Comparison of ENCODE assay signal across 20 cellular contexts in genomic region chr3:72086712-72087093, GRCh38.
"Had no signal": no experiment of that assay in that cellular context is flagged by ENCODE, and none has a peak within 500 bp of the region (broad histone marks: within the 10 kb centered on the region; RNA-seq: fewer than 3 reads in every experiment).

No MANE protein-coding gene starts in this region.

- H3K27me3 ChIP-seq: ascending aorta, breast epithelium, gastroesophageal sphincter, right atrium auricular region, transverse colon had no signal

- H3K4me3 ChIP-seq: ascending aorta, breast epithelium, dorsolateral prefrontal cortex, gastroesophageal sphincter, right atrium auricular region, transverse colon had no signal

- ATAC-seq: gastroesophageal sphincter, left colon, T-cell had no signal

- H3K36me3 ChIP-seq: ascending aorta, breast epithelium, gastroesophageal sphincter, right atrium auricular region, transverse colon had no signal

- DNase-seq: activated CD4-positive, alpha-beta T cell treated with anti-CD3 and anti-CD28 coated beads, Interleukin-2, amount 50 U/mL, for 48 hours; activated CD4-positive, CD25-positive, alpha-beta regulatory T cell treated with anti-CD3 and anti-CD28 coated beads, Interleukin-2, amount 50 U/mL, for 72 hours; activated naive CD4-positive, alpha-beta T cell treated with anti-CD3 and anti-CD28 coated beads for 36 hours; dorsolateral prefrontal cortex; left colon; natural killer cell; posterior cingulate gyrus; stimulated activated CD4-positive, alpha-beta T cell treated with anti-CD3 and anti-CD28 coated beads, Interleukin-15, amount 100 ng/mL, for 24 hours; stimulated activated CD4-positive, alpha-beta T cell treated with anti-CD3 and anti-CD28 coated beads, Interleukin-4, amount 100 ng/mL, for 24 hours; stimulated activated CD8-positive, alpha-beta memory T cell treated with anti-CD3 and anti-CD28 coated beads, Interleukin-4, amount 100 ng/mL, for 48 hours; stimulated activated naive CD4-positive, alpha-beta T cell treated with Interleukin-2 at 50 U/mL for 16 hours; substantia nigra; T-cell; T1000; transverse colon had no signal

- H3K36me3 Mint-ChIP-seq: natural killer cell, T-cell had no signal

- H3K9me3 ChIP-seq: ascending aorta, breast epithelium, gastroesophageal sphincter, right atrium auricular region, transverse colon had no signal

- H3K4me3 Mint-ChIP-seq: activated naive CD4-positive, alpha-beta T cell treated with anti-CD3 and anti-CD28 coated beads for 36 hours; natural killer cell; T-cell had no signal

- H3K27ac Mint-ChIP-seq: activated naive CD4-positive, alpha-beta T cell treated with anti-CD3 and anti-CD28 coated beads for 36 hours; activated T-helper 2 cell treated with anti-CD3 and anti-CD28 coated beads, Interferon-gamma antibody, Interleukin-2, Interleukin-4, amounts not matched to agents 10 μg/mL and 5 μg/mL and 100 μg/mL, durations not matched to agents 14 hours and 24 hours and 36 hours; natural killer cell; T-cell had no signal

- H3K4me1 ChIP-seq: breast epithelium had no signal

- H3K9me3 Mint-ChIP-seq: activated naive CD4-positive, alpha-beta T cell treated with anti-CD3 and anti-CD28 coated beads for 36 hours; activated T-helper 2 cell treated with anti-CD3 and anti-CD28 coated beads, Interferon-gamma antibody, Interleukin-2, Interleukin-4, amounts not matched to agents 10 μg/mL and 5 μg/mL and 100 μg/mL, durations not matched to agents 14 hours and 24 hours and 36 hours; natural killer cell; T-cell had no signal

- H3K27ac ChIP-seq: ascending aorta, breast epithelium, gastroesophageal sphincter, right atrium auricular region, transverse colon had no signal
